10 cellular contexts compared by ENCODE assay signal in the genomic region with DNA sequence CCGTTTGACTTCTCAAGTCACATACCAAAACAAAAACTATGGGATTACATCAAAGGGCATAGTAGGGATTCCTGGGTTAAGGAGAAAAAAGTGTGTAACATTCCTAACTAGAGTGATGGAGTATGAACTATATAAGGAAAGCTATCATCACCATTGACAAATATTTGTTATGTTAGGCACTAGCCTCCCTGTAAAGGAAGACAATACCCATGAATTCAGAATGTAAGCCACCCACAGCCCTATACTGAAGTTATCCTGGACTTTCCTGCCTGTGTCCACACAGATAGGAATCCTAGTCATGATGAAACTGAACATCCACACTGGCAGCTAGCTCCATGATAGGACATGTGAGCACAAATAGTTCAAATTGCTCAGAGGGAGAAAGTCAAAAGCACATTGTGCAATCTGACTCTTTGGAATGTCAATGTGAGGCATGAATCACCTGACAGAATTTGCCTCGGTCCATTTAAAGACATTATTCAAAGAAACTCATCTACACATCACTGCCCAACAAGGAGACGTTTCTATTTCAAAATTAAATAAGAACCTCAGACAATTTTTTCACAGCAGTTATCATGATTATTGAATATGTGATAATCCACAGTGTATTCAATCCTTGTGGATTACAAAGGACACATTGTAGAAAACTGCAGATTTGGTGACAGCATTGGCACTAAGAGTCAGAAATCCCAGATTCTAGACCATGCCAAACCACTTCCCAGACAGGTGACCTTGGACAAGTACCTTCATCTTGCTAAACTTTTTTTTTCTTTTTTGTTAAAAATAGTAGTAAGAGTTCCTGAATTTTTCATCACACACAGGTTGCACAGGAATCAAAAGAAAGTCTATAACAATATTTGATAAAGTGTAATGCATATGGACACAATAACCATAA.
DNase-seq lines count a peak whose midpoint lies in the region; ATAC-seq and TF ChIP-seq lines count a peak whose summit lies in the region.
"Had no signal": no experiment of that assay in that cellular context is flagged by ENCODE, and none has a peak within 500 bp of the region (broad histone marks: within the 10 kb centered on the region; RNA-seq: fewer than 3 reads in every experiment).

No MANE protein-coding gene starts in this region.

- peak; percentile 6; the same call in 1 of the 2 replicates for TF ChIP-seq RAD21 in Ishikawa (IDR thresholded peaks at IDR 0.05; ENCODE audit: low read depth)

- no peaks in the 10 kb centered on the region for H3K36me3 ChIP-seq in upper lobe of left lung

- 24 to 26% methylated on average over 3 of the region's 3 CpGs for WGBS in upper lobe of left lung, 2 donors

- peaks cover 43% of the 10 kb centered on the region for H3K4me1 Mint-ChIP-seq in chondrocyte (ENCODE audit: low read depth)
- H3K4me1 Mint-ChIP-seq in activated CD8-positive, alpha-beta T cell treated with anti-CD3 and anti-CD28 coated beads, Interleukin-2, amount 10 ng/mL, durations not matched to agents 7 days and 5 days (ENCODE audit: low read depth): no peaks in the 10 kb centered on the region
- H3K4me1 Mint-ChIP-seq: memory B cell had no signal

- CTCF ChIA-PET in activated CD8-positive, alpha-beta T cell treated with anti-CD3 and anti-CD28 coated beads, Interleukin-2, amount 10 ng/mL, durations not matched to agents 7 days and 5 days (lab: Charles Lee): no interaction called here

- H3K27me3 ChIP-seq in upper lobe of left lung: no peaks in the 10 kb centered on the region

- TF ChIP-seq CTCF in chondrocyte (IDR thresholded peaks at IDR 0.05): no peak
- TF ChIP-seq CTCF in upper lobe of left lung (IDR thresholded peaks at IDR 0.05): no peak
- no peak for TF ChIP-seq CTCF in GM20000 (IDR thresholded peaks at IDR 0.05; ENCODE audit: extremely low read depth, missing control alignments)

- peak; percentile 62 to 84 for ATAC-seq in upper lobe of left lung (ENCODE audit: low FRiP score in 2 of 2)
- ATAC-seq in activated CD8-positive, alpha-beta T cell treated with anti-CD3 and anti-CD28 coated beads, Interleukin-2, amount 10 ng/mL, durations not matched to agents 7 days and 5 days: no peak

- peak overlapping the region; percentile 28 to 67 (median 42) for H3K27ac ChIP-seq in upper lobe of left lung
- H3K27ac ChIP-seq: SK-N-MC had no signal

- peaks cover 4% of the 10 kb centered on the region for H3K9me3 Mint-ChIP-seq in chondrocyte (ENCODE audit: low read depth)
- no peaks in the 10 kb centered on the region for H3K9me3 Mint-ChIP-seq in activated CD8-positive, alpha-beta T cell treated with anti-CD3 and anti-CD28 coated beads, Interleukin-2, amount 10 ng/mL, durations not matched to agents 7 days and 5 days (ENCODE audit: insufficient read depth)

- TF ChIP-seq EP300 in Ishikawa (IDR thresholded peaks at IDR 0.05; ENCODE audit: borderline replicate concordance) (peak; percentile 95), upper lobe of left lung (IDR thresholded peaks at IDR 0.05) (peak in 2 of 4 donors; percentile 71 to 89)

- peak overlapping the region; percentile 93 for H3K27ac Mint-ChIP-seq in chondrocyte (ENCODE audit: unreplicated experiment)
- no peak overlapping the region for H3K27ac Mint-ChIP-seq in activated CD8-positive, alpha-beta T cell treated with anti-CD3 and anti-CD28 coated beads, Interleukin-2, amount 10 ng/mL, durations not matched to agents 7 days and 5 days
- H3K27ac Mint-ChIP-seq: memory B cell had no signal

- no peaks in the 10 kb centered on the region for H3K36me3 Mint-ChIP-seq in chondrocyte (ENCODE audit: low read depth)
- no peaks in the 10 kb centered on the region for H3K36me3 Mint-ChIP-seq in activated CD8-positive, alpha-beta T cell treated with anti-CD3 and anti-CD28 coated beads, Interleukin-2, amount 10 ng/mL, durations not matched to agents 7 days and 5 days (ENCODE audit: low read depth)

- H3K27me3 Mint-ChIP-seq in chondrocyte (ENCODE audit: low read depth): no peaks in the 10 kb centered on the region
- H3K27me3 Mint-ChIP-seq in activated CD8-positive, alpha-beta T cell treated with anti-CD3 and anti-CD28 coated beads, Interleukin-2, amount 10 ng/mL, durations not matched to agents 7 days and 5 days (ENCODE audit: low read depth): no peaks in the 10 kb centered on the region

- TF ChIP-seq POLR2A in upper lobe of left lung (IDR thresholded peaks at IDR 0.05): no peak

- POLR2A ChIA-PET in activated CD8-positive, alpha-beta T cell treated with anti-CD3 and anti-CD28 coated beads, Interleukin-2, amount 10 ng/mL, durations not matched to agents 7 days and 5 days (lab: Charles Lee): no interaction called here

- H3K4me1 ChIP-seq in upper lobe of left lung: peaks cover 0 to 7% (median 2%) of the 10 kb centered on the region in 4 donors

- H3K4me3 Mint-ChIP-seq in chondrocyte (ENCODE audit: unreplicated experiment): peak overlapping the region; percentile 13
- no peak overlapping the region for H3K4me3 Mint-ChIP-seq in activated CD8-positive, alpha-beta T cell treated with anti-CD3 and anti-CD28 coated beads, Interleukin-2, amount 10 ng/mL, durations not matched to agents 7 days and 5 days
- H3K4me3 Mint-ChIP-seq: memory B cell had no signal

- no peaks in the 10 kb centered on the region for H3K9me3 ChIP-seq in upper lobe of left lung

- no peak overlapping the region for H3K4me3 ChIP-seq in upper lobe of left lung
- H3K4me3 ChIP-seq: SK-N-MC had no signal

- no peak for DNase-seq in chondrocyte (ENCODE audit: low spot score)
- DNase-seq in kidney tubule cell (ENCODE audit: low spot score): peak; percentile 99
- peak in 1 of 2 donors; percentile 32 for DNase-seq in upper lobe of left lung
- DNase-seq in GM20000 (ENCODE audit: low spot score): no peak
- no peak for DNase-seq in NCI-H2171 (lab: John Stamatoyannopoulos, UW)
- DNase-seq in activated CD8-positive, alpha-beta T cell treated with anti-CD3 and anti-CD28 coated beads, Interleukin-2, amount 10 ng/mL, durations not matched to agents 7 days and 5 days: no peak
- DNase-seq: activated effector memory CD4-positive, alpha-beta T cell treated with anti-CD3 and anti-CD28 coated beads, Interleukin-2, amount 50 U/mL, for 16 hours had no signal

TF ChIP-seq in Ishikawa, 13 proteins besides CTCF, POLR2A, EP300 and RAD21:
- TF ChIP-seq TAF1 (IDR thresholded peaks at IDR 0.05; ENCODE audit: low read depth): no peak
- peak; percentile 91 for TF ChIP-seq TCF12 (IDR thresholded peaks at IDR 0.05; ENCODE audit: low read depth)
- peak; percentile 87 for TF ChIP-seq MAX (IDR thresholded peaks at IDR 0.05)
- no peak for TF ChIP-seq REST (IDR thresholded peaks at IDR 0.05; ENCODE audit: low read depth)
- TF ChIP-seq CEBPB (IDR thresholded peaks at IDR 0.05): peak; percentile 98
- TF ChIP-seq CREB1 (IDR thresholded peaks at IDR 0.05; ENCODE audit: low read depth): no peak
- TF ChIP-seq EGR1 (IDR thresholded peaks at IDR 0.05): no peak
- no peak for TF ChIP-seq YY1 (IDR thresholded peaks at IDR 0.05; ENCODE audit: low read depth)
- no peak for TF ChIP-seq ZBTB7A (IDR thresholded peaks at IDR 0.05; ENCODE audit: low read depth)
- peak; percentile 80 for TF ChIP-seq USF1 (IDR thresholded peaks at IDR 0.05)
- peak; percentile 98 for TF ChIP-seq TEAD4 (IDR thresholded peaks at IDR 0.05)
- peak; percentile 94 for TF ChIP-seq FOXM1 (IDR thresholded peaks at IDR 0.05; ENCODE audit: borderline replicate concordance, low read depth)
- TF ChIP-seq NFIC (IDR thresholded peaks at IDR 0.05): 0 out of 2 replicates have a peak, but pooled peaks have one; percentile 31
